In genomic region chr3:113275876-113276580, GRCh38 we compare ENCODE assay signal across 8 cellular contexts.
DNase-seq lines count a peak whose midpoint lies in the region; ATAC-seq lines count a peak whose summit lies in the region.

No MANE protein-coding gene starts in this region.

- peaks cover 24% of the 10 kb centered on the region for H3K4me1 ChIP-seq in SJCRH30

- H3K27ac ChIP-seq in SJCRH30 = peak overlapping the region; percentile 98

- H3K36me3 Mint-ChIP-seq in natural killer cell treated with Interleukin-12 subunit alpha and Interleukin-12 subunit beta and Interleukin-15 and Interleukin-18, amount 100 ng/mL, for 72 hours = no peaks in the 10 kb centered on the region

- H3K27me3 Mint-ChIP-seq in natural killer cell treated with Interleukin-12 subunit alpha and Interleukin-12 subunit beta and Interleukin-15 and Interleukin-18, amount 100 ng/mL, for 72 hours = no peaks in the 10 kb centered on the region

- ATAC-seq in GM19455 (IDR thresholded peaks at IDR 0.05; ENCODE audit: unreplicated experiment) = peak; percentile 74
- ATAC-seq in HG03520 (IDR thresholded peaks at IDR 0.05; ENCODE audit: unreplicated experiment) = peak; percentile 71
- ATAC-seq in natural killer cell treated with Interleukin-12 subunit alpha and Interleukin-12 subunit beta and Interleukin-15 and Interleukin-18, amount 100 ng/mL, for 72 hours = peak; percentile 69 to 79
- ATAC-seq in HG02763 (IDR thresholded peaks at IDR 0.05; ENCODE audit: unreplicated experiment) = no peak

- no peaks in the 10 kb centered on the region for H3K9me3 Mint-ChIP-seq in natural killer cell treated with Interleukin-12 subunit alpha and Interleukin-12 subunit beta and Interleukin-15 and Interleukin-18, amount 100 ng/mL, for 72 hours

- peak overlapping the region; percentile 49 to 90 for H3K27ac Mint-ChIP-seq in natural killer cell treated with Interleukin-12 subunit alpha and Interleukin-12 subunit beta and Interleukin-15 and Interleukin-18, amount 100 ng/mL, for 72 hours

- no peaks in the 10 kb centered on the region for H3K27me3 ChIP-seq in SJCRH30

- H3K9me3 ChIP-seq in SJCRH30 (replicated peaks) = no peaks in the 10 kb centered on the region

- peaks cover 5 to 12% of the 10 kb centered on the region in 2 donors for H3K4me1 Mint-ChIP-seq in natural killer cell treated with Interleukin-12 subunit alpha and Interleukin-12 subunit beta and Interleukin-15 and Interleukin-18, amount 100 ng/mL, for 72 hours (ENCODE audit: low read depth in 2 of 2)

- peak; percentile 48 for DNase-seq in COLO668 (lab: John Stamatoyannopoulos, UW; ENCODE audit: unreplicated experiment)
- peak; percentile 92 to 98 for DNase-seq in SJCRH30
- DNase-seq in fibroblast of gingiva (ENCODE audit: low read depth) = peak; percentile 88
- DNase-seq in natural killer cell treated with Interleukin-12 subunit alpha and Interleukin-12 subunit beta and Interleukin-15 and Interleukin-18, amount 100 ng/mL, for 72 hours (ENCODE audit: low spot score) = no peak
- DNase-seq in stimulated activated CD4-positive, alpha-beta T cell treated with anti-CD3 and anti-CD28 coated beads, Interleukin-12 subunit alpha, Interleukin-12 subunit beta, amount 100 ng/mL, for 4 hours = no peak

- H3K36me3 ChIP-seq in SJCRH30 = no peaks in the 10 kb centered on the region; the same call in 1 of the 2 replicates

- peak overlapping the region; percentile 44 for H3K4me3 ChIP-seq in SJCRH30

- peak overlapping the region; percentile 45 for H3K4me3 Mint-ChIP-seq in natural killer cell treated with Interleukin-12 subunit alpha and Interleukin-12 subunit beta and Interleukin-15 and Interleukin-18, amount 100 ng/mL, for 72 hours

Comparison
In these comparisons a context has a peak if more than half of its experiments do, and no peak if none do; other contexts are left out.
1. DNase-seq: peak in COLO668 (single experiment), SJCRH30 (2 of 2) and fibroblast of gingiva (single experiment); none in natural killer cell treated with Interleukin-12 subunit alpha and Interleukin-12 subunit beta and Interleukin-15 and Interleukin-18, amount 100 ng/mL, for 72 hours (single experiment) and stimulated activated CD4-positive, alpha-beta T cell treated with anti-CD3 and anti-CD28 coated beads, Interleukin-12 subunit alpha, Interleukin-12 subunit beta, amount 100 ng/mL, for 4 hours (single experiment).